8 cellular contexts compared by ENCODE assay signal in the genomic region with DNA sequence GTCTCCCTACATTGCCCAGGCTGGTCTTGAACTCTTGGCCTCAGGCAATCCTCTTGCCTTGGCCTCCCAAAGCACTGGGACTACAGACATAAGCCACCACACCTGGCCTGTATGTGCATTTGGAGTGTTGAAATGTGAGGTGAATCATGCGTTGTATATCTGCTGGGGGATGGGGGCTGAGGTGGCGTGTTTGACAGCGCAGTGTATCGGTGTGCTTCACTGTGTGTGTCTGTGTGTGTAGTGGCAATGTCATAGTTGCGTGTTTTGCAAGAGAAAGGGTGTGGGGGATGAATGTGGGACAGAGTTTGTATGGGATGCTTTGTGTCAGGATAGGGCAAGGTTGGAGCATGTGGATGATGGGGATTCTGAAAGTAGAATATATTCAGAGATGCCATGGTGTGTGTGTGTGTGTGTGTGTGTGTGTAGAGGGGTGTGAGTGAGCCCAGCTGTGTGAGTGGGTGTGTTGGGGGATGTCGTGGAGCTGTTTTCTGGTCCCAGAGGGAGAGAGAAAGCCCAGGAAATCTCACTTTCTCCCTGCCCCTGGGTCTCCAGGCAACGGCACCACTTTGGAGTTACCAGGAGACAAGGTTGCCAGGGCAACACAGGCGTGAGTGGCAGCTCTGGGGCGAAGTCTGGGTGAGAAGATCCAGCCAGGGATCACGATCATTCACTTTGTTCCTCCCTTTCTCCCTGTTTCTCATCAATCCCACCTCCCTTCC. TPM values are rescaled to one million over a fixed set of nuclear protein-coding genes. Genes with fewer than 3 reads are reported as not detected.
DNase-seq lines count a peak whose midpoint lies in the region; ATAC-seq and TF ChIP-seq lines count a peak whose summit lies in the region.

No MANE protein-coding gene starts in this region.

- no peak for DNase-seq in CD8-positive, alpha-beta memory T cell
- DNase-seq in RPMI7951 (ENCODE audit: low read depth): peak; percentile 43
- peak; percentile 77 for DNase-seq in islet precursor cell
- DNase-seq in DMS114 treated with DMSO at 0.1 percent for 48 hours (lab: John Stamatoyannopoulos, UW; ENCODE audit: unreplicated experiment): no peak
- no peak for DNase-seq in stimulated activated CD8-positive, alpha-beta memory T cell treated with anti-CD3 and anti-CD28 coated beads, Interleukin-4, amount 100 ng/mL, for 48 hours

- H3K27me3 ChIP-seq in CD8-positive, alpha-beta memory T cell (ENCODE audit: insufficient read depth, low read length, poor library complexity, severe bottlenecking): no peaks in the 10 kb centered on the region
- H3K27me3 ChIP-seq in Loucy (ENCODE audit: insufficient read depth, low read length, poor library complexity, severe bottlenecking): no peaks in the 10 kb centered on the region

- H3K9me2 ChIP-seq in Loucy (replicated peaks; ENCODE audit: low read depth, low read length): no peaks in the 10 kb centered on the region

- H3F3A ChIP-seq in Loucy (ENCODE audit: low read depth): no peaks in the 10 kb centered on the region

- H3K4me3 Mint-ChIP-seq in CD8-positive, alpha-beta memory T cell: peak overlapping the region; percentile 4 to 50 (median 32)

- H3K36me3 ChIP-seq in CD8-positive, alpha-beta memory T cell (ENCODE audit: insufficient read depth, low read length): no peaks in the 10 kb centered on the region
- no peaks in the 10 kb centered on the region for H3K36me3 ChIP-seq in Loucy (ENCODE audit: insufficient read depth, low read length)

- H4K20me1 ChIP-seq in Loucy (ENCODE audit: insufficient read depth, low read length, poor library complexity, severe bottlenecking): peaks cover 5% of the 10 kb centered on the region

- peak overlapping the region in 2 of 8 donors; percentile 2 to 70 for H3K27ac Mint-ChIP-seq in CD8-positive, alpha-beta memory T cell

- peaks cover 20% of the 10 kb centered on the region; the same call in 1 of the 2 replicates for H3K79me2 ChIP-seq in Loucy (ENCODE audit: insufficient read depth, low read length)

- no peak overlapping the region for H3K4me3 ChIP-seq in CD8-positive, alpha-beta memory T cell (ENCODE audit: low read length)
- peak overlapping the region; percentile 90 for H3K4me3 ChIP-seq in Loucy (ENCODE audit: low read length, poor library complexity, severe bottlenecking)

- CTCF ChIA-PET in CD8-positive, alpha-beta memory T cell (lab: Charles Lee): interaction anchor here (0.8 to 3.6 kb wide), 3 partner anchors 10 to 109 kb away, joined by 3 to 22 read pairs (median 11); a partner anchor contains a TSS

- no peak overlapping the region for H2AFZ ChIP-seq in Loucy (ENCODE audit: low read length)

- ATAC-seq in GM18867 (IDR thresholded peaks at IDR 0.05; ENCODE audit: unreplicated experiment) (no peak), HG02642 (IDR thresholded peaks at IDR 0.05; ENCODE audit: poor library complexity, unreplicated experiment) (no peak)

- H3K9ac ChIP-seq in Loucy (ENCODE audit: low read depth, low read length, poor library complexity, severe bottlenecking): peak overlapping the region; percentile 93

- H3K9me3 Mint-ChIP-seq in CD8-positive, alpha-beta memory T cell: no peaks in the 10 kb centered on the region

- no peak for TF ChIP-seq CTCF in Loucy (conservative IDR thresholded peaks at IDR 0.05; ENCODE audit: low read length)

- no peaks in the 10 kb centered on the region for H3K9me3 ChIP-seq in CD8-positive, alpha-beta memory T cell (ENCODE audit: low read length)
- H3K9me3 ChIP-seq in Loucy (ENCODE audit: insufficient read depth, low read depth, low read length): no peaks in the 10 kb centered on the region

- H3K4me2 ChIP-seq in Loucy (ENCODE audit: low read depth, low read length, poor library complexity, severe bottlenecking): peak overlapping the region; percentile 77

- H3K27me3 Mint-ChIP-seq in CD8-positive, alpha-beta memory T cell: no peaks in the 10 kb centered on the region

- H3K27ac ChIP-seq in CD8-positive, alpha-beta memory T cell (ENCODE audit: low read depth, low read length): no peak overlapping the region

- peaks cover 8 to 27% (median 11%) of the 10 kb centered on the region in 3 donors for H3K36me3 Mint-ChIP-seq in CD8-positive, alpha-beta memory T cell

- peaks cover 33% of the 10 kb centered on the region for H3K4me1 ChIP-seq in CD8-positive, alpha-beta memory T cell (ENCODE audit: insufficient read depth, low read length)
- H3K4me1 ChIP-seq in Loucy (ENCODE audit: insufficient read depth, low read length, poor library complexity, severe bottlenecking): peaks cover 33% of the 10 kb centered on the region

- H3K4me1 Mint-ChIP-seq in CD8-positive, alpha-beta memory T cell: peaks cover 10 to 21% (median 11%) of the 10 kb centered on the region in 3 donors

- POLR2A ChIA-PET in CD8-positive, alpha-beta memory T cell (lab: Charles Lee): interaction anchor here (1.1 to 2.1 kb wide), 3 partner anchors 10 to 186 kb away, joined by 3 to 24 read pairs (median 5); a partner anchor contains a TSS

RNA-seq across cellular contexts. Expression of a gene that starts 1.1 kb away (rescaled TPM):
- 1 to 10 TPM; 2.1 to 2.2 TPM for total RNA-seq in CD8-positive, alpha-beta memory T cell
- polyA plus RNA-seq in CD8-positive, alpha-beta memory T cell: 7.0 TPM
- total RNA-seq in RPMI7951 (2014; rRNA removed; shearing (Covaris generic)): 2.0 and 3.0 TPM in 2 replicates

RNA-seq across cellular contexts. Expression of a gene that starts 10.8 kb away (rescaled TPM):
- total RNA-seq in CD8-positive, alpha-beta memory T cell: 1 to 10 TPM; 3.4 to 3.6 TPM
- polyA plus RNA-seq in CD8-positive, alpha-beta memory T cell: 8.0 TPM
- total RNA-seq in RPMI7951 (2014; rRNA removed; shearing (Covaris generic)): 21.2 and 22.9 TPM in 2 replicates

RNA-seq across cellular contexts. Expression of a gene that starts 18.1 kb away (rescaled TPM):
- total RNA-seq in CD8-positive, alpha-beta memory T cell: 1 to 10 TPM; 2.1 to 2.2 TPM
- 1.2 TPM for polyA plus RNA-seq in CD8-positive, alpha-beta memory T cell
- 14.1 and 17.3 TPM in 2 replicates for total RNA-seq in RPMI7951 (2014; rRNA removed; shearing (Covaris generic))

RNA-seq across cellular contexts. Expression of a gene that starts 27.0 kb away (rescaled TPM):
- total RNA-seq in CD8-positive, alpha-beta memory T cell: 10 to 100 TPM; 14.2 to 14.6 TPM
- polyA plus RNA-seq in CD8-positive, alpha-beta memory T cell: 30.1 TPM
- 4.3 and 4.8 TPM in 2 replicates for total RNA-seq in RPMI7951 (2014; rRNA removed; shearing (Covaris generic))

RNA-seq across cellular contexts. Expression of a gene that starts 27.3 kb away (rescaled TPM):
- 10 to 100 TPM; 24.8 to 30.5 TPM for total RNA-seq in CD8-positive, alpha-beta memory T cell
- 75.9 TPM for polyA plus RNA-seq in CD8-positive, alpha-beta memory T cell
- 211 and 255 TPM in 2 replicates for total RNA-seq in RPMI7951 (2014; rRNA removed; shearing (Covaris generic))

Comparison
In these comparisons a context has a peak if more than half of its experiments do, and no peak if none do; other contexts are left out.
1. DNase-seq: peak in RPMI7951 (single experiment) and islet precursor cell (single experiment); none in CD8-positive, alpha-beta memory T cell (0 of 5), DMS114 treated with DMSO at 0.1 percent for 48 hours (single experiment) and stimulated activated CD8-positive, alpha-beta memory T cell treated with anti-CD3 and anti-CD28 coated beads, Interleukin-4, amount 100 ng/mL, for 48 hours (single experiment).